8 cellular contexts compared by ENCODE assay signal in genomic region chr1:181023265-181024057, GRCh38. TPM values are rescaled to one million over a fixed set of nuclear protein-coding genes. Genes with fewer than 3 reads are reported as not detected.
DNase-seq lines count a peak whose midpoint lies in the region; ATAC-seq and TF ChIP-seq lines count a peak whose summit lies in the region.

No MANE protein-coding gene starts in this region.

- H3K27ac ChIP-seq in CD4-positive, CD25-positive, alpha-beta regulatory T cell (ENCODE audit: insufficient read depth, low read length, poor library complexity, severe bottlenecking), result peak overlapping the region; percentile 36
- H3K27ac ChIP-seq in HUES64 (ENCODE audit: low read depth, low read length), result no peak overlapping the region

- ATAC-seq in CD4-positive, CD25-positive, alpha-beta regulatory T cell (ENCODE audit: low read depth in 2 of 2), result no peak
- ATAC-seq in HG03432 (IDR thresholded peaks at IDR 0.05; ENCODE audit: unreplicated experiment) (no peak), HG03439 (IDR thresholded peaks at IDR 0.05; ENCODE audit: unreplicated experiment) (no peak), GM18873 (IDR thresholded peaks at IDR 0.05; ENCODE audit: low FRiP score, unreplicated experiment) (no peak)

- peak overlapping the region; percentile 77 for H3K4me3 ChIP-seq in CD4-positive, CD25-positive, alpha-beta regulatory T cell (ENCODE audit: low read depth, low read length)
- H3K4me3 ChIP-seq in HUES64 (ENCODE audit: low read length), result peak overlapping the region; percentile 35
- H3K4me3 ChIP-seq in choroid plexus epithelial cell (ENCODE audit: low read depth, low read length), result peak overlapping the region; percentile 44

- no peak for DNase-seq in CD4-positive, CD25-positive, alpha-beta regulatory T cell
- DNase-seq in choroid plexus epithelial cell (ENCODE audit: low read depth), result no peak
- no peak for DNase-seq in neural crest cell (ENCODE audit: low read depth, low spot score)
- no peak for DNase-seq in kidney glomerular epithelial cell (lab: John Stamatoyannopoulos, UW)

- TF ChIP-seq CTCF in choroid plexus epithelial cell (conservative IDR thresholded peaks at IDR 0.05; ENCODE audit: low read depth, low read length), result no peak
- no peak for TF ChIP-seq CTCF in neural crest cell (conservative IDR thresholded peaks at IDR 0.05)

- no peak overlapping the region for H3K9ac ChIP-seq in HUES64 (ENCODE audit: low read depth, low read length)

- peak overlapping the region; percentile 96 to 99 (median 97) for H3K27ac Mint-ChIP-seq in CD4-positive, CD25-positive, alpha-beta regulatory T cell
- H3K27ac Mint-ChIP-seq in neural crest cell (ENCODE audit: unreplicated experiment), result no peak overlapping the region

- H3K9me3 ChIP-seq in CD4-positive, CD25-positive, alpha-beta regulatory T cell (ENCODE audit: control insufficient read depth in 2 of 2, low read length in 2 of 2), result no peaks in the 10 kb centered on the region
- H3K9me3 ChIP-seq in HUES64 (ENCODE audit: insufficient read depth, low read depth, low read length), result no peaks in the 10 kb centered on the region

- H3K4me3 Mint-ChIP-seq in CD4-positive, CD25-positive, alpha-beta regulatory T cell, result peak overlapping the region; percentile 95 to 99 (median 97)
- peak overlapping the region; percentile 97 for H3K4me3 Mint-ChIP-seq in neural crest cell

- peaks cover 39% of the 10 kb centered on the region for H3K4me1 ChIP-seq in CD4-positive, CD25-positive, alpha-beta regulatory T cell (ENCODE audit: control insufficient read depth, insufficient read depth, low read length, poor library complexity, severe bottlenecking)
- peaks cover 10% of the 10 kb centered on the region for H3K4me1 ChIP-seq in HUES64 (ENCODE audit: insufficient read depth, low read length)

- H3K27me3 ChIP-seq in CD4-positive, CD25-positive, alpha-beta regulatory T cell (ENCODE audit: control insufficient read depth, insufficient read depth, low read length), result peaks cover 2% of the 10 kb centered on the region
- H3K27me3 ChIP-seq in HUES64 (ENCODE audit: insufficient read depth, low read length), result no peaks in the 10 kb centered on the region

- peaks cover 0 to 3% (median 0%) of the 10 kb centered on the region in 7 donors for H3K9me3 Mint-ChIP-seq in CD4-positive, CD25-positive, alpha-beta regulatory T cell
- H3K9me3 Mint-ChIP-seq in neural crest cell, result no peaks in the 10 kb centered on the region

- H3K27me3 Mint-ChIP-seq in CD4-positive, CD25-positive, alpha-beta regulatory T cell, result peaks cover 34% of the 10 kb centered on the region
- H3K27me3 Mint-ChIP-seq in neural crest cell (ENCODE audit: low read depth), result peaks cover 11% of the 10 kb centered on the region

- WGBS in HUES64, result 98% methylated on average over 8 of the region's 10 CpGs

- H3K36me3 ChIP-seq in CD4-positive, CD25-positive, alpha-beta regulatory T cell (ENCODE audit: control insufficient read depth, insufficient read depth, low read length), result no peaks in the 10 kb centered on the region
- 0 out of 2 replicates have a peak, but pooled peaks cover 3% of the 10 kb centered on the region for H3K36me3 ChIP-seq in HUES64 (ENCODE audit: insufficient read depth, low read length)

- H3K36me3 Mint-ChIP-seq in CD4-positive, CD25-positive, alpha-beta regulatory T cell, result no peaks in the 10 kb centered on the region
- H3K36me3 Mint-ChIP-seq in neural crest cell (ENCODE audit: low read depth), result no peaks in the 10 kb centered on the region

- peaks cover 26 to 45% (median 37%) of the 10 kb centered on the region in 4 donors for H3K4me1 Mint-ChIP-seq in CD4-positive, CD25-positive, alpha-beta regulatory T cell
- peaks cover 39% of the 10 kb centered on the region for H3K4me1 Mint-ChIP-seq in neural crest cell

RNA-seq across cellular contexts. Expression of gene STX6, which starts 0.8 kb away (rescaled TPM):
- 15.5 TPM for total RNA-seq in CD4-positive, CD25-positive, alpha-beta regulatory T cell
- 10 to 100 TPM; 10.6 to 11.5 (median 11.3) TPM for polyA plus RNA-seq in CD4-positive, CD25-positive, alpha-beta regulatory T cell
- 19.3 TPM for polyA plus RNA-seq in HUES64 (2013, experiment 1 of 2)
- 20.3 TPM for polyA plus RNA-seq in HUES64 (2013, experiment 2 of 2)
- total RNA-seq in neural crest cell, result 24.0 and 24.4 TPM in 2 replicates

RNA-seq across cellular contexts. Expression of gene MR1, which starts 10.3 kb away (rescaled TPM):
- total RNA-seq in CD4-positive, CD25-positive, alpha-beta regulatory T cell, result 30.5 TPM
- polyA plus RNA-seq in CD4-positive, CD25-positive, alpha-beta regulatory T cell, result 10 to 100 TPM; 41.3 to 48.7 (median 45.2) TPM
- 0.10 TPM for polyA plus RNA-seq in HUES64 (2013, experiment 1 of 2)
- 0.25 TPM for polyA plus RNA-seq in HUES64 (2013, experiment 2 of 2)
- total RNA-seq in neural crest cell, result 0.21 TPM in 1 of 2 replicates, not detected in the other

Comparison
In these comparisons a context has a peak if more than half of its experiments do, and no peak if none do; other contexts are left out.
1. RNA of gene MR1, which starts 10.3 kb away (total RNA-seq): 30.5 TPM in CD4-positive, CD25-positive, alpha-beta regulatory T cell (single experiment); 0.21 TPM in neural crest cell; every median in the first group is over 10 times any median in the second.
2. Peak in every context shown above with its lines, with median percentiles within 50 percentile points of each other: H3K4me3 ChIP-seq.